Comparison of ENCODE assay signal across 8 cellular contexts in genomic region chr17:46253722-46254121, GRCh38. TPM values are rescaled to one million over a fixed set of nuclear protein-coding genes. Genes with fewer than 3 reads are reported as not detected.
DNase-seq lines count a peak whose midpoint lies in the region; ATAC-seq, FAIRE-seq and TF ChIP-seq lines count a peak whose summit lies in the region.
"Not testable (repeated sequence)": the region's sequence is repeated elsewhere in the genome, so short reads cannot be mapped to it uniquely, and the experiment has no call there.

No MANE protein-coding gene starts in this region.

- not testable (repeated sequence) for H3K4me3 Mint-ChIP-seq in activated T-cell treated with anti-CD3 and anti-CD28 coated beads, Interleukin-2, amount 50 U/mL, for 24 hours; effector memory CD8-positive, alpha-beta T cell

- intact Hi-C loops in right lobe of liver (cut with DNase I): not testable (repeated sequence)

- H3K27me3 Mint-ChIP-seq in activated T-cell treated with anti-CD3 and anti-CD28 coated beads, Interleukin-2, amount 50 U/mL, for 24 hours: not testable (repeated sequence)
- peaks cover 6 to 12% of the 10 kb centered on the region in 2 donors for H3K27me3 Mint-ChIP-seq in effector memory CD8-positive, alpha-beta T cell

- TF ChIP-seq POLR2A in GM12891 (IDR thresholded peaks at IDR 0.05; ENCODE audit: low read depth, low read length); right lobe of liver (IDR thresholded peaks at IDR 0.05): not testable (repeated sequence)

- not testable (repeated sequence) for H3K27ac ChIP-seq in 22Rv1, right lobe of liver

- H3K36me3 ChIP-seq in right lobe of liver: not testable (repeated sequence)

- TF ChIP-seq CTCF in 22Rv1 (IDR thresholded peaks at IDR 0.05) (peak; percentile 60), right lobe of liver (IDR thresholded peaks at IDR 0.05) (peak; percentile 36 to 74 (median 56))

- not testable (repeated sequence) for H3K4me1 ChIP-seq in right lobe of liver

- not testable (repeated sequence) for H3K9me3 Mint-ChIP-seq in activated T-cell treated with anti-CD3 and anti-CD28 coated beads, Interleukin-2, amount 50 U/mL, for 24 hours; effector memory CD8-positive, alpha-beta T cell

- DNase-seq in GM12891 (ENCODE audit: insufficient read length, low spot score) (peak; percentile 85), MV-4-11 (lab: John Stamatoyannopoulos, UW) (peak; percentile 72), SKM-1 (lab: John Stamatoyannopoulos, UW; ENCODE audit: unreplicated experiment) (peak; percentile 24), right lobe of liver (peak; percentile 56 to 78 (median 65))
- peak; percentile 82 for DNase-seq in activated T-cell treated with anti-CD3 and anti-CD28 coated beads, Interleukin-2, amount 50 U/mL, for 24 hours
- peak; percentile 82 for DNase-seq in effector memory CD8-positive, alpha-beta T cell
- peak; percentile 81 for DNase-seq in stimulated activated CD4-positive, alpha-beta T cell treated with anti-CD3 and anti-CD28 coated beads, Interleukin-1b, Interleukin-23, amount 100 ng/mL, for 48 hours

- not testable (repeated sequence) for H3K36me3 Mint-ChIP-seq in activated T-cell treated with anti-CD3 and anti-CD28 coated beads, Interleukin-2, amount 50 U/mL, for 24 hours (ENCODE audit: low read depth); effector memory CD8-positive, alpha-beta T cell (ENCODE audit: insufficient read depth)

- 32% methylated on average over 6 of the region's 8 CpGs for WGBS in right lobe of liver (ENCODE audit: insufficient coverage, low coverage, low lambda C conversion rate, missing lambda C conversion rate)

- not testable (repeated sequence) for H3K9me3 ChIP-seq in right lobe of liver

- not testable (repeated sequence) for H3K4me1 Mint-ChIP-seq in activated T-cell treated with anti-CD3 and anti-CD28 coated beads, Interleukin-2, amount 50 U/mL, for 24 hours (ENCODE audit: low read depth); effector memory CD8-positive, alpha-beta T cell (ENCODE audit: low read depth in 2 of 2)

- H3K27me3 ChIP-seq in right lobe of liver: not testable (repeated sequence)

- peak; percentile 100 for ATAC-seq in effector memory CD8-positive, alpha-beta T cell (replicated peaks)
- ATAC-seq in right lobe of liver: peak; percentile 77 to 92 (median 88)

- FAIRE-seq in GM12891 (lab: Jason Lieb, UNC): peak; percentile 98

- not testable (repeated sequence) for H3K4me3 ChIP-seq in right lobe of liver

- not testable (repeated sequence) for H3K27ac Mint-ChIP-seq in activated T-cell treated with anti-CD3 and anti-CD28 coated beads, Interleukin-2, amount 50 U/mL, for 24 hours; effector memory CD8-positive, alpha-beta T cell

RNA-seq across cellular contexts. Expression of gene LRRC37A, which starts 41.2 kb away (rescaled TPM):
- 1.4 TPM for polyA plus RNA-seq in GM12891 (2012; ENCODE audit: low read depth, missing spikeins)
- under 1 TPM; 0.44 to 0.95 (median 0.63) TPM for total RNA-seq in right lobe of liver

Comparison
In these comparisons a context has a peak if more than half of its experiments do, and no peak if none do; other contexts are left out.
1. DNase-seq: peak in every context shown above with its lines; median percentile 85 in GM12891; 82 in activated T-cell treated with anti-CD3 and anti-CD28 coated beads, Interleukin-2, amount 50 U/mL, for 24 hours; 82 in effector memory CD8-positive, alpha-beta T cell; 81 in stimulated activated CD4-positive, alpha-beta T cell treated with anti-CD3 and anti-CD28 coated beads, Interleukin-1b, Interleukin-23, amount 100 ng/mL, for 48 hours; 72 in MV-4-11; 65 in right lobe of liver; 24 in SKM-1.